In the genomic region with DNA sequence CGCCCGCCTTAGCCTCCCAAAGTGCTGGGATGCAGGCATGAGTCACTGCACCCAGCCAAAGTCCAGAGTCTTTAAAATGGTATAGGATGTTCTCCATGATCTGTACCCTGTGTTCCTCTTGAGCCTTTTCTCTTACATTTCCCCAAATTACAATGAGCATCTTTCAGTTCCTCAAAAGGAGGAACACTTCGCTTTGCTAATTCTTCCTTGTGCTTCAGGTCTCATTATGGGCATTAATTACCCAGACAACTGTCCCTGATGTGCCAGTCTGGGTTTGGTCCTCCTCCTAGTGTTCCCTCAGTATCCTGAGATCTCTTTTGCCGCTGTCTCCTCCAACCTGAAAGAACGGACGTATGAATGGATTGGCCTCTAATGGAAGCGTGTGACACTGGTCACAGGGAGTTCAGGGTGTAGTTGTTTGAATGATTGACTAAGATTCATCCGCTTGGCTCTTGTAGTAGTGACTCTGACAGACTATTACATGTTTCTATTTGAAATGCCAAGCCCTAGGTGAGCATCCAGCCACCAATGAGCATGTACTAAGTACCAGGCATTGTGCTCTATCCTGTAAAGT, we compare ENCODE assay signal across 13 cellular contexts. TPM values are rescaled to one million over a fixed set of nuclear protein-coding genes. Genes with fewer than 3 reads are reported as not detected.
DNase-seq lines count a peak whose midpoint lies in the region; ATAC-seq and TF ChIP-seq lines count a peak whose summit lies in the region.
"Had no signal": no experiment of that assay in that cellular context is flagged by ENCODE, and none has a peak within 500 bp of the region (broad histone marks: within the 10 kb centered on the region; RNA-seq: fewer than 3 reads in every experiment).

No MANE protein-coding gene starts in this region.

- no peak for TF ChIP-seq CTCF in CD8-positive, alpha-beta T cell (IDR thresholded peaks at IDR 0.05)
- TF ChIP-seq CTCF in Peyer's patch (IDR thresholded peaks at IDR 0.05) (no peak), uterus (IDR thresholded peaks at IDR 0.05) (no peak)

- H3K27me3 ChIP-seq in CD8-positive, alpha-beta T cell (ENCODE audit: insufficient read depth, low read length): no peaks in the 10 kb centered on the region
- H3K27me3 ChIP-seq in Peyer's patch: no peaks in the 10 kb centered on the region
- H3K27me3 ChIP-seq in uterus: no peaks in the 10 kb centered on the region

- no peaks in the 10 kb centered on the region for H3K9me3 ChIP-seq in CD8-positive, alpha-beta T cell (ENCODE audit: low read length)
- H3K9me3 ChIP-seq in Peyer's patch: no peaks in the 10 kb centered on the region
- no peaks in the 10 kb centered on the region for H3K9me3 ChIP-seq in uterus

- H3K27ac ChIP-seq in CD8-positive, alpha-beta T cell (ENCODE audit: low read depth, low read length): peak overlapping the region; percentile 34
- H3K27ac ChIP-seq in Peyer's patch: peak overlapping the region; percentile 9 to 65 (median 46)
- H3K27ac ChIP-seq in uterus: peak overlapping the region in 1 of 2 donors; percentile 49

- no peaks in the 10 kb centered on the region for H3K9me3 Mint-ChIP-seq in CD8-positive, alpha-beta T cell
- H3K9me3 Mint-ChIP-seq in memory B cell: peaks cover 5% of the 10 kb centered on the region

- H3K36me3 ChIP-seq in CD8-positive, alpha-beta T cell (ENCODE audit: insufficient read depth, low read length): no peaks in the 10 kb centered on the region
- H3K36me3 ChIP-seq in Peyer's patch: no peaks in the 10 kb centered on the region
- no peaks in the 10 kb centered on the region for H3K36me3 ChIP-seq in uterus

- peaks cover 44% of the 10 kb centered on the region for H3K36me3 Mint-ChIP-seq in CD8-positive, alpha-beta T cell
- no peaks in the 10 kb centered on the region for H3K36me3 Mint-ChIP-seq in memory B cell

- H3K27ac Mint-ChIP-seq in CD8-positive, alpha-beta T cell: peak overlapping the region; percentile 96
- no peak overlapping the region for H3K27ac Mint-ChIP-seq in memory B cell
- H3K27ac Mint-ChIP-seq: WTC11 had no signal

- H3K4me3 ChIP-seq in CD8-positive, alpha-beta T cell (ENCODE audit: low read depth, low read length): peak overlapping the region; percentile 90
- H3K4me3 ChIP-seq in Peyer's patch (peak overlapping the region in 1 of 4 donors; percentile 6), uterus (no peak overlapping the region)

- no peak for DNase-seq in CD8-positive, alpha-beta T cell
- DNase-seq in Peyer's patch (no peak), memory B cell (ENCODE audit: low spot score in 2 of 2) (no peak), uterus (no peak), hypothalamus (lab: John Stamatoyannopoulos, UW) (no peak)
- DNase-seq in activated CD8-positive, alpha-beta memory T cell treated with anti-CD3 and anti-CD28 coated beads, Interleukin-2, amount 50 U/mL, for 4 hours: no peak
- DNase-seq: head of caudate nucleus, NCI-H526 treated with DMSO at 0.1 percent for 48 hours, occipital lobe had no signal

- POLR2A ChIA-PET in CD8-positive, alpha-beta T cell (lab: Charles Lee): interaction anchor here (0.5 to 1.1 kb wide), 5 partner anchors 8 to 266 kb away, joined by 3 to 4 read pairs (median 3); no protein-coding TSS in a partner anchor

- H3K4me1 Mint-ChIP-seq in CD8-positive, alpha-beta T cell (ENCODE audit: low read depth): peaks cover 81% of the 10 kb centered on the region
- peaks cover 7% of the 10 kb centered on the region for H3K4me1 Mint-ChIP-seq in memory B cell

- H3K27me3 Mint-ChIP-seq in CD8-positive, alpha-beta T cell (ENCODE audit: low read depth): no peaks in the 10 kb centered on the region
- peaks cover 7% of the 10 kb centered on the region for H3K27me3 Mint-ChIP-seq in memory B cell

- CTCF ChIA-PET in CD8-positive, alpha-beta T cell (lab: Charles Lee): interaction anchor here (1.0 to 1.3 kb wide), 3 partner anchors 13 to 111 kb away, joined by 3 to 4 read pairs (median 3); no protein-coding TSS in a partner anchor

- H3K4me1 ChIP-seq in CD8-positive, alpha-beta T cell (ENCODE audit: insufficient read depth, low read length): peaks cover 90% of the 10 kb centered on the region
- no peaks in the 10 kb centered on the region for H3K4me1 ChIP-seq in Peyer's patch
- no peaks in the 10 kb centered on the region for H3K4me1 ChIP-seq in uterus

- intact Hi-C loops in CD8-positive, alpha-beta T cell (cut with DNase I, micrococcal nuclease): no loop called here
- intact Hi-C loops in uterus (cut with DNase I; ENCODE audit: low total_unique reads): no loop called here

- H3K4me3 Mint-ChIP-seq in CD8-positive, alpha-beta T cell: peak overlapping the region; percentile 96
- H3K4me3 Mint-ChIP-seq in memory B cell: no peak overlapping the region
- H3K4me3 Mint-ChIP-seq: WTC11 had no signal

- ATAC-seq in CD8-positive, alpha-beta T cell: no peak
- ATAC-seq in GM21526 (IDR thresholded peaks at IDR 0.05; ENCODE audit: low FRiP score, unreplicated experiment) (peak; percentile 62), memory B cell (ENCODE audit: low read depth) (peak; percentile 67), HG02938 (IDR thresholded peaks at IDR 0.05; ENCODE audit: unreplicated experiment) (no peak)
- ATAC-seq: WTC11 had no signal

- TF ChIP-seq POLR2A in Peyer's patch (IDR thresholded peaks at IDR 0.05) (no peak), uterus (IDR thresholded peaks at IDR 0.05) (no peak)

RNA-seq across cellular contexts. Expression of a gene that starts 8.2 kb away (rescaled TPM):
- 100 to 1,000 TPM; 429 to 433 TPM for total RNA-seq in CD8-positive, alpha-beta T cell
- 10 to 100 TPM; 32.5 to 64.2 (median 53.0) TPM for total RNA-seq in Peyer's patch
- total RNA-seq in uterus: 100 to 1,000 TPM in 1 of 4 donors, 10 to 100 TPM in 3; 17.9 to 105 (median 63.5) TPM

RNA-seq across cellular contexts. Expression of a gene that starts 48.4 kb away (rescaled TPM):
- 10 to 100 TPM; 11.5 to 12.1 TPM for total RNA-seq in CD8-positive, alpha-beta T cell
- total RNA-seq in Peyer's patch: 100 to 1,000 TPM in 1 of 4 donors, 10 to 100 TPM in 2, 1 to 10 TPM in 1; 6.6 to 128 (median 81.9) TPM
- 1 to 10 TPM; 1.8 to 6.4 (median 3.3) TPM for total RNA-seq in uterus
- total RNA-seq: Daoy had no signal

Comparison
In these comparisons a context has a peak if more than half of its experiments do, and no peak if none do; other contexts are left out.
1. ATAC-seq: peak in GM21526 (single experiment) and memory B cell (single experiment); none in CD8-positive, alpha-beta T cell (single experiment) and HG02938 (single experiment).
2. RNA of a gene that starts 8.2 kb away (total RNA-seq): 429 to 433 TPM in CD8-positive, alpha-beta T cell; 17.9 to 105 TPM in uterus and 32.5 to 64.2 TPM in Peyer's patch; every median in the first group is over 4 times any median in the second.